ENCODE assay signal across 17 cellular contexts in genomic region chr17:77556408-77557068, GRCh38.
DNase-seq lines count a peak whose midpoint lies in the region; ATAC-seq and TF ChIP-seq lines count a peak whose summit lies in the region.
"Had no signal": no experiment of that assay in that cellular context is flagged by ENCODE, and none has a peak within 500 bp of the region (broad histone marks: within the 10 kb centered on the region; RNA-seq: fewer than 3 reads in every experiment).

No MANE protein-coding gene starts in this region.

- H3K27me3 Mint-ChIP-seq in WTC11 (ENCODE audit: low read depth), result no peaks in the 10 kb centered on the region
- H3K27me3 Mint-ChIP-seq in activated CD8-positive, alpha-beta T cell treated with anti-CD3 and anti-CD28 coated beads, Interleukin-2, amount 10 ng/mL, durations not matched to agents 7 days and 5 days (ENCODE audit: low read depth), result peaks cover 16% of the 10 kb centered on the region

- no peaks in the 10 kb centered on the region for H3K36me3 Mint-ChIP-seq in WTC11
- no peaks in the 10 kb centered on the region for H3K36me3 Mint-ChIP-seq in activated CD8-positive, alpha-beta T cell treated with anti-CD3 and anti-CD28 coated beads, Interleukin-2, amount 10 ng/mL, durations not matched to agents 7 days and 5 days (ENCODE audit: low read depth)
- H3K36me3 Mint-ChIP-seq: activated naive CD8-positive, alpha-beta T cell treated with anti-CD3 and anti-CD28 coated beads, Interleukin-2, amount 10 ng/mL, durations not matched to agents 7 days and 5 days had no signal

- TF ChIP-seq CTCF in left ventricle myocardium inferior (IDR thresholded peaks at IDR 0.05; ENCODE audit: borderline replicate concordance) (no peak), WTC11 (IDR thresholded peaks at IDR 0.05) (no peak)

- H3K27me3 ChIP-seq in left ventricle myocardium inferior (ENCODE audit: low read depth), result peaks cover 20% of the 10 kb centered on the region

- H3K9me3 ChIP-seq in left ventricle myocardium inferior (replicated peaks), result no peaks in the 10 kb centered on the region
- H3K9me3 ChIP-seq: upper lobe of right lung had no signal

- CTCF ChIA-PET in WTC11 (lab: Charles Lee), result interaction anchor here (0.7 to 1.5 kb wide), 4 partner anchors 10 to 56 kb away, joined by 3 to 6 read pairs (median 4); no protein-coding TSS in a partner anchor
- CTCF ChIA-PET in activated CD8-positive, alpha-beta T cell treated with anti-CD3 and anti-CD28 coated beads, Interleukin-2, amount 10 ng/mL, durations not matched to agents 7 days and 5 days (lab: Charles Lee), result no interaction called here

- H3K4me3 Mint-ChIP-seq in WTC11, result no peak overlapping the region
- no peak overlapping the region for H3K4me3 Mint-ChIP-seq in activated CD8-positive, alpha-beta T cell treated with anti-CD3 and anti-CD28 coated beads, Interleukin-2, amount 10 ng/mL, durations not matched to agents 7 days and 5 days
- H3K4me3 Mint-ChIP-seq: activated naive CD8-positive, alpha-beta T cell treated with anti-CD3 and anti-CD28 coated beads, Interleukin-2, amount 10 ng/mL, durations not matched to agents 7 days and 5 days; activated T-helper 17 cell treated with anti-CD3 and anti-CD28 coated beads, Interleukin-2, amount 50 U/mL, for 72 hours; effector memory CD8-positive, alpha-beta T cell; HFFc6 had no signal

- H3K4me1 ChIP-seq in left ventricle myocardium inferior, result peaks cover 22% of the 10 kb centered on the region
- H3K4me1 ChIP-seq: upper lobe of right lung had no signal

- POLR2A ChIA-PET in WTC11 (lab: Charles Lee), result no interaction called here
- POLR2A ChIA-PET in activated CD8-positive, alpha-beta T cell treated with anti-CD3 and anti-CD28 coated beads, Interleukin-2, amount 10 ng/mL, durations not matched to agents 7 days and 5 days (lab: Charles Lee), result no interaction called here

- no peak overlapping the region for H3K27ac ChIP-seq in left ventricle myocardium inferior (replicated peaks)
- H3K27ac ChIP-seq: upper lobe of right lung had no signal

- no peaks in the 10 kb centered on the region for H3K9me3 Mint-ChIP-seq in WTC11
- no peaks in the 10 kb centered on the region for H3K9me3 Mint-ChIP-seq in activated CD8-positive, alpha-beta T cell treated with anti-CD3 and anti-CD28 coated beads, Interleukin-2, amount 10 ng/mL, durations not matched to agents 7 days and 5 days (ENCODE audit: insufficient read depth)
- H3K9me3 Mint-ChIP-seq: activated naive CD8-positive, alpha-beta T cell treated with anti-CD3 and anti-CD28 coated beads, Interleukin-2, amount 10 ng/mL, durations not matched to agents 7 days and 5 days; activated T-helper 17 cell treated with anti-CD3 and anti-CD28 coated beads, Interleukin-2, amount 50 U/mL, for 72 hours; effector memory CD8-positive, alpha-beta T cell; HFFc6 had no signal

- 0 out of 2 replicates have a peak, but pooled peaks cover 5% of the 10 kb centered on the region for H3K4me1 Mint-ChIP-seq in WTC11
- H3K4me1 Mint-ChIP-seq in activated CD8-positive, alpha-beta T cell treated with anti-CD3 and anti-CD28 coated beads, Interleukin-2, amount 10 ng/mL, durations not matched to agents 7 days and 5 days (ENCODE audit: low read depth), result no peaks in the 10 kb centered on the region
- H3K4me1 Mint-ChIP-seq: activated naive CD8-positive, alpha-beta T cell treated with anti-CD3 and anti-CD28 coated beads, Interleukin-2, amount 10 ng/mL, durations not matched to agents 7 days and 5 days; activated T-helper 17 cell treated with anti-CD3 and anti-CD28 coated beads, Interleukin-2, amount 50 U/mL, for 72 hours had no signal

- intact Hi-C loops in left cardiac atrium (cut with DNase I), result no loop called here
- intact Hi-C loops in left ventricle myocardium inferior (cut with micrococcal nuclease), result no loop called here

- ATAC-seq in left cardiac atrium (peak; percentile 13 to 21), WTC11 (peak; percentile 53)
- ATAC-seq in activated CD8-positive, alpha-beta T cell treated with anti-CD3 and anti-CD28 coated beads, Interleukin-2, amount 10 ng/mL, durations not matched to agents 7 days and 5 days, result no peak
- ATAC-seq: activated T-helper 17 cell treated with anti-CD3 and anti-CD28 coated beads, Interleukin-2, amount 50 U/mL, for 72 hours; effector memory CD8-positive, alpha-beta T cell; K562; upper lobe of right lung had no signal

- no peaks in the 10 kb centered on the region for H3K36me3 ChIP-seq in left ventricle myocardium inferior
- H3K36me3 ChIP-seq: upper lobe of right lung had no signal

- DNase-seq in left cardiac atrium, result no peak
- no peak for DNase-seq in left ventricle myocardium inferior
- no peak for DNase-seq in WTC11 (ENCODE audit: low spot score)
- peak; percentile 31 for DNase-seq in left kidney (ENCODE audit: low read depth, low spot score)
- no peak for DNase-seq in activated CD8-positive, alpha-beta T cell treated with anti-CD3 and anti-CD28 coated beads, Interleukin-2, amount 10 ng/mL, durations not matched to agents 7 days and 5 days
- DNase-seq in foreskin melanocyte, result no peak
- no peak for DNase-seq in activated effector memory CD4-positive, alpha-beta T cell treated with anti-CD3 and anti-CD28 coated beads, Interleukin-2, amount 50 U/mL, for 16 hours
- DNase-seq in NCI-H446 treated with DMSO at 0.1 percent for 48 hours (lab: John Stamatoyannopoulos, UW), result no peak
- DNase-seq: activated CD4-positive, alpha-beta T cell treated with anti-CD3 and anti-CD28 coated beads for 4 hours; activated naive CD8-positive, alpha-beta T cell treated with anti-CD3 and anti-CD28 coated beads, Interleukin-2, amount 10 ng/mL, durations not matched to agents 7 days and 5 days; effector memory CD8-positive, alpha-beta T cell; HFFc6; mesenchymal stem cell; NK-92 treated with Interleukin-12 subunit alpha and Interleukin-12 subunit beta, amount 100 ng/mL, for 24 hours; upper lobe of right lung had no signal

- no peak overlapping the region for H3K4me3 ChIP-seq in left ventricle myocardium inferior
- H3K4me3 ChIP-seq: K562, upper lobe of right lung had no signal

- H3K27ac Mint-ChIP-seq in WTC11, result no peak overlapping the region
- no peak overlapping the region for H3K27ac Mint-ChIP-seq in activated CD8-positive, alpha-beta T cell treated with anti-CD3 and anti-CD28 coated beads, Interleukin-2, amount 10 ng/mL, durations not matched to agents 7 days and 5 days
- H3K27ac Mint-ChIP-seq: activated naive CD8-positive, alpha-beta T cell treated with anti-CD3 and anti-CD28 coated beads, Interleukin-2, amount 10 ng/mL, durations not matched to agents 7 days and 5 days; activated T-helper 17 cell treated with anti-CD3 and anti-CD28 coated beads, Interleukin-2, amount 50 U/mL, for 72 hours; HFFc6 had no signal

TF ChIP-seq in WTC11, 78 proteins besides CTCF, POLR2A, EP300 and RAD21:
- TF ChIP-seq, protein P1, sequence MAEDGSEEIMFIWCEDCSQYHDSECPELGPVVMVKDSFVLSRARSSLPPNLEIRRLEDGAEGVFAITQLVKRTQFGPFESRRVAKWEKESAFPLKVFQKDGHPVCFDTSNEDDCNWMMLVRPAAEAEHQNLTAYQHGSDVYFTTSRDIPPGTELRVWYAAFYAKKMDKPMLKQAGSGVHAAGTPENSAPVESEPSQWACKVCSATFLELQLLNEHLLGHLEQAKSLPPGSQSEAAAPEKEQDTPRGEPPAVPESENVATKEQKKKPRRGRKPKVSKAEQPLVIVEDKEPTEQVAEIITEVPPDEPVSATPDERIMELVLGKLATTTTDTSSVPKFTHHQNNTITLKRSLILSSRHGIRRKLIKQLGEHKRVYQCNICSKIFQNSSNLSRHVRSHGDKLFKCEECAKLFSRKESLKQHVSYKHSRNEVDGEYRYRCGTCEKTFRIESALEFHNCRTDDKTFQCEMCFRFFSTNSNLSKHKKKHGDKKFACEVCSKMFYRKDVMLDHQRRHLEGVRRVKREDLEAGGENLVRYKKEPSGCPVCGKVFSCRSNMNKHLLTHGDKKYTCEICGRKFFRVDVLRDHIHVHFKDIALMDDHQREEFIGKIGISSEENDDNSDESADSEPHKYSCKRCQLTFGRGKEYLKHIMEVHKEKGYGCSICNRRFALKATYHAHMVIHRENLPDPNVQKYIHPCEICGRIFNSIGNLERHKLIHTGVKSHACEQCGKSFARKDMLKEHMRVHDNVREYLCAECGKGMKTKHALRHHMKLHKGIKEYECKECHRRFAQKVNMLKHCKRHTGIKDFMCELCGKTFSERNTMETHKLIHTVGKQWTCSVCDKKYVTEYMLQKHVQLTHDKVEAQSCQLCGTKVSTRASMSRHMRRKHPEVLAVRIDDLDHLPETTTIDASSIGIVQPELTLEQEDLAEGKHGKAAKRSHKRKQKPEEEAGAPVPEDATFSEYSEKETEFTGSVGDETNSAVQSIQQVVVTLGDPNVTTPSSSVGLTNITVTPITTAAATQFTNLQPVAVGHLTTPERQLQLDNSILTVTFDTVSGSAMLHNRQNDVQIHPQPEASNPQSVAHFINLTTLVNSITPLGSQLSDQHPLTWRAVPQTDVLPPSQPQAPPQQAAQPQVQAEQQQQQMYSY (CRISPR knock-in tag; IDR thresholded peaks at IDR 0.05), result peak; percentile 95
- no peak for TF ChIP-seq ESRRA (CRISPR knock-in tag; IDR thresholded peaks at IDR 0.05; ENCODE audit: borderline replicate concordance)
